ENCODE assay signal across 1 cellular context in genomic region chr14:20112321-20112720, GRCh38.
TF ChIP-seq lines count a peak whose summit lies in the region.

No MANE protein-coding gene starts in this region.

TF ChIP-seq in GM12878, 131 proteins besides CTCF, POLR2A, EP300 and RAD21 (continued from another document):
- no peak for TF ChIP-seq REST (IDR thresholded peaks at IDR 0.05; ENCODE audit: low read depth, low read length)
- no peak for TF ChIP-seq SPI1 (IDR thresholded peaks at IDR 0.05; ENCODE audit: borderline replicate concordance, insufficient read depth, low read depth, low read length)
- TF ChIP-seq RELB (IDR thresholded peaks at IDR 0.05; ENCODE audit: low read depth) = peak; percentile 40; the same call in 1 of the 2 replicates
- TF ChIP-seq EZH2 (IDR thresholded peaks at IDR 0.05; ENCODE audit: borderline replicate concordance, control insufficient read depth, low read depth, low read length) = no peak
- no peak for TF ChIP-seq STAT3 (IDR thresholded peaks at IDR 0.05; ENCODE audit: low read depth, low read length)
- TF ChIP-seq GATAD2B (conservative IDR thresholded peaks at IDR 0.05; ENCODE audit: low read depth) = no peak
- no peak for TF ChIP-seq SIN3A (IDR thresholded peaks at IDR 0.05; ENCODE audit: low read depth, low read length)
- no peak for TF ChIP-seq RCOR1 (conservative IDR thresholded peaks at IDR 0.05; ENCODE audit: low read depth, low read length)
- TF ChIP-seq NFXL1 (IDR thresholded peaks at IDR 0.05; ENCODE audit: borderline replicate concordance) = no peak
- no peak for TF ChIP-seq IRF4 (IDR thresholded peaks at IDR 0.05; ENCODE audit: low read depth, low read length)
- no peak for TF ChIP-seq MXI1 (IDR thresholded peaks at IDR 0.05; ENCODE audit: low read depth, low read length)
- TF ChIP-seq CUX1 (IDR thresholded peaks at IDR 0.05; ENCODE audit: insufficient replicate concordance, low read depth, low read length) = no peak
- no peak for TF ChIP-seq CHD4 (IDR thresholded peaks at IDR 0.05)
- TF ChIP-seq ZBED1 (IDR thresholded peaks at IDR 0.05; ENCODE audit: borderline replicate concordance) = no peak
- TF ChIP-seq RBBP5 (conservative IDR thresholded peaks at IDR 0.05) = no peak
- no peak for TF ChIP-seq SP1 (IDR thresholded peaks at IDR 0.05; ENCODE audit: low read depth, low read length)
